ENCODE assay signal across 26 cellular contexts in genomic region chr18:14933049-14933851, GRCh38.
"Had no signal": no experiment of that assay in that cellular context is flagged by ENCODE, and none has a peak within 500 bp of the region (broad histone marks: within the 10 kb centered on the region; RNA-seq: fewer than 3 reads in every experiment).

No MANE protein-coding gene starts in this region.

- H3K4me1 ChIP-seq: ascending aorta, esophagus squamous epithelium, heart right ventricle, left lung, pancreas, psoas muscle, spleen, upper lobe of left lung had no signal

- H3K36me3 Mint-ChIP-seq: activated naive CD4-positive, alpha-beta T cell treated with anti-CD3 and anti-CD28 coated beads, Interleukin-2, amount 10 ng/mL, durations not matched to agents 7 days and 5 days; activated naive CD8-positive, alpha-beta T cell treated with anti-CD3 and anti-CD28 coated beads, Interleukin-2, amount 10 ng/mL, durations not matched to agents 7 days and 5 days; brain; naive B cell had no signal

- H3K9me3 Mint-ChIP-seq: activated B cell treated with CpG ODN at 0.5 μM for 24 hours; activated CD8-positive, alpha-beta T cell treated with anti-CD3 and anti-CD28 coated beads for 36 hours; activated naive CD4-positive, alpha-beta T cell treated with anti-CD3 and anti-CD28 coated beads, Interleukin-2, amount 10 ng/mL, durations not matched to agents 7 days and 5 days; activated naive CD8-positive, alpha-beta T cell treated with anti-CD3 and anti-CD28 coated beads, Interleukin-2, amount 10 ng/mL, durations not matched to agents 7 days and 5 days had no signal

- H3K27me3 ChIP-seq: ascending aorta, esophagus squamous epithelium, left lung, neutrophil, pancreas, spleen, upper lobe of left lung had no signal

- H3K9me3 ChIP-seq: ascending aorta, heart right ventricle, left lung, neutrophil, pancreas, psoas muscle, spleen, upper lobe of left lung had no signal

- DNase-seq: activated B cell treated with CpG ODN at 0.5 μM for 24 hours; activated CD4-positive, alpha-beta T cell treated with anti-CD3 and anti-CD28 coated beads, Interleukin-2, amount 50 U/mL, for 1 hour; activated CD8-positive, alpha-beta T cell treated with anti-CD3 and anti-CD28 coated beads for 36 hours; activated gamma-delta T cell; activated naive CD4-positive, alpha-beta T cell treated with anti-CD3 and anti-CD28 coated beads, Interleukin-2, amount 10 ng/mL, durations not matched to agents 7 days and 5 days; activated naive CD8-positive, alpha-beta T cell treated with anti-CD3 and anti-CD28 coated beads, Interleukin-2, amount 10 ng/mL, durations not matched to agents 7 days and 5 days; activated T-cell treated with anti-CD3 and anti-CD28 coated beads, Interleukin-2, amount 50 U/mL, for 1 hour; endodermal cell; esophagus squamous epithelium; foreskin melanocyte; heart right ventricle; left lung; naive B cell; nephron progenitor cell; pancreas; psoas muscle; right cardiac atrium; spleen; stimulated activated naive CD4-positive, alpha-beta T cell treated with Interleukin-2 at 50 U/mL for 16 hours; T-helper 17 cell; T1000 had no signal

- H3K36me3 ChIP-seq: ascending aorta, esophagus squamous epithelium, heart right ventricle, left lung, neutrophil, pancreas, spleen, upper lobe of left lung had no signal

- H3K4me1 Mint-ChIP-seq: activated B cell treated with CpG ODN at 0.5 μM for 24 hours; activated naive CD4-positive, alpha-beta T cell treated with anti-CD3 and anti-CD28 coated beads, Interleukin-2, amount 10 ng/mL, durations not matched to agents 7 days and 5 days; activated naive CD8-positive, alpha-beta T cell treated with anti-CD3 and anti-CD28 coated beads, Interleukin-2, amount 10 ng/mL, durations not matched to agents 7 days and 5 days; brain; endodermal cell; naive B cell; nephron progenitor cell had no signal

- ATAC-seq: activated CD8-positive, alpha-beta T cell treated with anti-CD3 and anti-CD28 coated beads for 36 hours; heart right ventricle; left lung; pancreas; psoas muscle; SK-N-SH treated with all-trans-retinoic acid at 6 μM for 48 hours; T-helper 17 cell had no signal

- H3K4me3 ChIP-seq: ascending aorta, esophagus squamous epithelium, heart right ventricle, left lung, pancreas, psoas muscle, spleen, upper lobe of left lung had no signal

- H3K27me3 Mint-ChIP-seq: activated B cell treated with CpG ODN at 0.5 μM for 24 hours; activated CD8-positive, alpha-beta T cell treated with anti-CD3 and anti-CD28 coated beads for 36 hours; activated naive CD4-positive, alpha-beta T cell treated with anti-CD3 and anti-CD28 coated beads, Interleukin-2, amount 10 ng/mL, durations not matched to agents 7 days and 5 days; activated naive CD8-positive, alpha-beta T cell treated with anti-CD3 and anti-CD28 coated beads, Interleukin-2, amount 10 ng/mL, durations not matched to agents 7 days and 5 days; brain; naive B cell had no signal

- H3K27ac ChIP-seq: ascending aorta, esophagus squamous epithelium, heart right ventricle, left lung, neutrophil, pancreas, psoas muscle, spleen, upper lobe of left lung had no signal

- H3K4me3 Mint-ChIP-seq: activated B cell treated with CpG ODN at 0.5 μM for 24 hours; activated CD8-positive, alpha-beta T cell treated with anti-CD3 and anti-CD28 coated beads for 36 hours; activated naive CD4-positive, alpha-beta T cell treated with anti-CD3 and anti-CD28 coated beads, Interleukin-2, amount 10 ng/mL, durations not matched to agents 7 days and 5 days; activated naive CD8-positive, alpha-beta T cell treated with anti-CD3 and anti-CD28 coated beads, Interleukin-2, amount 10 ng/mL, durations not matched to agents 7 days and 5 days; brain; endodermal cell; naive B cell; nephron progenitor cell; T-helper 17 cell had no signal
